23 cellular contexts compared by ENCODE assay signal in the genomic region with DNA sequence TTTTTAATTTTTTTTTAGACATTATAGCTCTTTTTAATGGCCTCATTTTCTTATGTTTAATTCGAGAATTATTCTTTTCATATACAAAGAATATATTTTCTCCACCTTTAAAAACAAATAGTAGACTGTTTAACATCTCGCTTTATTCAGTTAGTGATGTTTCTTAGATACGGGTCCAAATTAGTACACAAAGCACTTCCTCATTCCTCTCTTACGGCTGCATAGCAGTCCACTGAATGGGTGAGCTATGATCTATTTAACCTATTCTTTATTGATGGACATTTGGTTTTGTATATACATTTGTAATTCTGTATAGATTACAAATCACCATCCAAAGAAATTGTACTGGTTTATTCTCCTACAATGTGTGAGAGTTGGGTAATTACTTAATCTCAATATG. TPM values are rescaled to one million over a fixed set of nuclear protein-coding genes. Genes with fewer than 3 reads are reported as not detected.
"Had no signal": no experiment of that assay in that cellular context is flagged by ENCODE, and none has a peak within 500 bp of the region (broad histone marks: within the 10 kb centered on the region; RNA-seq: fewer than 3 reads in every experiment).

No MANE protein-coding gene starts in this region.

- H3K4me3 ChIP-seq: dorsolateral prefrontal cortex, lower lobe of right lung, ovary, psoas muscle, sigmoid colon, testis, tibial nerve, upper lobe of left lung had no signal

- H3K27ac ChIP-seq: dorsolateral prefrontal cortex, lower lobe of right lung, ovary, psoas muscle, sigmoid colon, testis, tibial nerve, upper lobe of left lung had no signal

- DNase-seq: dorsolateral prefrontal cortex; effector CD4-positive, alpha-beta T cell; immature natural killer cell; kidney glomerular epithelial cell; left ventricle myocardium superior; lower lobe of right lung; naive thymus-derived CD8-positive, alpha-beta T cell; nephron progenitor cell; nucleus accumbens; ovary; psoas muscle; right cardiac atrium; sigmoid colon; stimulated activated CD4-positive, alpha-beta T cell treated with anti-CD3 and anti-CD28 coated beads, Interleukin-2, amount 100 ng/mL, for 24 hours; stimulated activated CD4-positive, alpha-beta T cell treated with anti-CD3 and anti-CD28 coated beads, Interleukin-4, amount 100 ng/mL, for 24 hours; stimulated activated naive CD8-positive, alpha-beta T cell treated with anti-CD3 and anti-CD28 coated beads, Interleukin-15, Interleukin-2, amounts not matched to agents 100 U/mL and 50 U/mL, for 24 hours; testis; upper lobe of left lung had no signal

- H3K9me3 ChIP-seq: lower lobe of right lung, ovary, psoas muscle, sigmoid colon, testis, tibial nerve, upper lobe of left lung had no signal

- ATAC-seq: left ventricle myocardium superior; lower lobe of right lung; naive thymus-derived CD8-positive, alpha-beta T cell; psoas muscle; right cardiac atrium; stimulated activated effector memory CD8-positive, alpha-beta T cell treated with anti-CD3 and anti-CD28 coated beads, Interleukin-12 subunit alpha, Interleukin-12 subunit beta, amount 100 ng/mL, for 72 hours; stimulated activated naive CD8-positive, alpha-beta T cell treated with anti-CD3 and anti-CD28 coated beads, Interleukin-15, Interleukin-2, amounts not matched to agents 100 U/mL and 50 U/mL, for 24 hours had no signal

- H3K27me3 ChIP-seq: dorsolateral prefrontal cortex, ovary, sigmoid colon, testis, upper lobe of left lung had no signal

- H3K36me3 ChIP-seq: ovary, sigmoid colon, tibial nerve had no signal

- FAIRE-seq: frontal cortex, urothelium cell line had no signal

- H3K4me1 ChIP-seq: lower lobe of right lung, psoas muscle, sigmoid colon, testis, tibial nerve, upper lobe of left lung had no signal

RNA-seq across cellular contexts. Expression of gene GPR162, which starts 8.3 kb away (rescaled TPM):
- total RNA-seq: naive thymus-derived CD8-positive, alpha-beta T cell had no signal
- polyA plus RNA-seq: immature natural killer cell; naive thymus-derived CD8-positive, alpha-beta T cell had no signal

RNA-seq across cellular contexts. Expression of gene P3H3, which starts 14.8 kb away (rescaled TPM):
- polyA plus RNA-seq: immature natural killer cell had no signal

RNA-seq across cellular contexts. Expression of gene CD4, which starts 24.0 kb away (rescaled TPM):
- total RNA-seq: myocyte had no signal

RNA-seq across cellular contexts. Expression of gene GNB3, which starts 27.4 kb away (rescaled TPM):
- polyA plus RNA-seq: immature natural killer cell; naive thymus-derived CD8-positive, alpha-beta T cell had no signal
